Comparison of ENCODE assay signal across 9 cellular contexts in genomic region chr16:4293822-4294457, GRCh38. TPM values are rescaled to one million over a fixed set of nuclear protein-coding genes. Genes with fewer than 3 reads are reported as not detected.
A peak's percentile ranks its signal among the peaks of the same experiment; 100 is the strongest.
DNase-seq lines count a peak whose midpoint lies in the region; ATAC-seq and TF ChIP-seq lines count a peak whose summit lies in the region.
"Had no signal": no experiment of that assay in that cellular context is flagged by ENCODE, and none has a peak within 500 bp of the region (broad histone marks: within the 10 kb centered on the region; RNA-seq: fewer than 3 reads in every experiment).

No MANE protein-coding gene starts in this region.

- no peak overlapping the region for H3K23ac ChIP-seq in trophoblast cell (ENCODE audit: low read length)

- POLR2A ChIA-PET in RWPE1 (lab: Yijun Ruan, JAX; ENCODE audit: low non-redundant PET), result interaction anchor here (0.6 kb wide), 1 partner anchor 184 kb away, joined by 5 read pairs; no protein-coding TSS in a partner anchor

- H3K27ac ChIP-seq in RWPE1 (peak overlapping the region; percentile 99), foreskin keratinocyte (no peak overlapping the region), trophoblast cell (ENCODE audit: low read depth, low read length) (peak overlapping the region; percentile 83)
- H3K27ac ChIP-seq: KMS-11 had no signal

- peaks cover 27% of the 10 kb centered on the region for H3K79me1 ChIP-seq in trophoblast cell (ENCODE audit: low read length)

- H3K4me3 Mint-ChIP-seq in HFFc6, result peak overlapping the region; percentile 66

- peak overlapping the region; percentile 76 for H2BK5ac ChIP-seq in trophoblast cell (ENCODE audit: low read depth, low read length, poor library complexity)

- H3K79me2 ChIP-seq in trophoblast cell (ENCODE audit: control insufficient read depth, insufficient read depth, low read length, poor library complexity), result peaks cover 7% of the 10 kb centered on the region

- peak overlapping the region; percentile 0 for H4K12ac ChIP-seq in trophoblast cell (ENCODE audit: low read depth, low read length)

- H3K4me1 Mint-ChIP-seq in HFFc6 (ENCODE audit: low read depth), result peaks cover 39% of the 10 kb centered on the region

- no peaks in the 10 kb centered on the region for H3K36me3 ChIP-seq in trophoblast cell (ENCODE audit: control insufficient read depth in 1 of 2, insufficient read depth in 2 of 2, low read length in 2 of 2)

- no peak overlapping the region for H3K4me3 ChIP-seq in trophoblast cell (ENCODE audit: low read depth, low read length)

- H3K9me3 Mint-ChIP-seq in HFFc6, result no peaks in the 10 kb centered on the region

- H4K91ac ChIP-seq in trophoblast cell (ENCODE audit: low read depth, low read length), result peak overlapping the region; percentile 83

- H2BK120ac ChIP-seq in trophoblast cell (ENCODE audit: insufficient read depth, low read length, poor library complexity), result peak overlapping the region; percentile 84

- peak overlapping the region; percentile 82 for H3K14ac ChIP-seq in trophoblast cell (ENCODE audit: low read length)

- CTCF ChIA-PET in RWPE1 (lab: Yijun Ruan, JAX), result interaction anchor here (0.6 to 1.5 kb wide), 4 partner anchors 36 to 793 kb away, joined by 3 to 5 read pairs (median 4); no protein-coding TSS in a partner anchor

- peak overlapping the region; percentile 62 for H2AK5ac ChIP-seq in trophoblast cell (ENCODE audit: low read length)

- peak; percentile 71 for DNase-seq in HFFc6
- DNase-seq in RWPE1 (ENCODE audit: low spot score), result no peak
- DNase-seq in foreskin keratinocyte, result peak; percentile 24 to 47
- DNase-seq in trophoblast cell, result no peak
- no peak for DNase-seq in activated effector memory CD4-positive, alpha-beta T cell treated with Interleukin-2 at 50 U/mL for 16 hours
- DNase-seq in GDM1 (lab: John Stamatoyannopoulos, UW), result no peak

- peak overlapping the region; percentile 93 for H2BK12ac ChIP-seq in trophoblast cell (ENCODE audit: low read length)

- H3K18ac ChIP-seq in trophoblast cell (ENCODE audit: low read length), result peak overlapping the region; percentile 75

- peak overlapping the region; percentile 52 for H2AFZ ChIP-seq in trophoblast cell (ENCODE audit: insufficient read depth, low read length, poor library complexity)

- H3K4me1 ChIP-seq in foreskin keratinocyte (peaks cover 36% of the 10 kb centered on the region), trophoblast cell (ENCODE audit: control insufficient read depth in 1 of 2, insufficient read depth in 2 of 2, low read length in 2 of 2) (peaks cover 40 to 48% of the 10 kb centered on the region in 2 experiments)

- ATAC-seq in foreskin keratinocyte (peak; percentile 61), GM18907 (IDR thresholded peaks at IDR 0.05; ENCODE audit: unreplicated experiment) (no peak), GM21515 (IDR thresholded peaks at IDR 0.05; ENCODE audit: unreplicated experiment) (no peak)

- peak overlapping the region; percentile 22 for H3K4ac ChIP-seq in trophoblast cell (ENCODE audit: low read depth, low read length)

- no CpG with 5 or more reads among the region's 20 CpGs for WGBS in trophoblast cell (ENCODE audit: extremely low coverage, insufficient coverage, insufficient read length)

- peak overlapping the region; percentile 57 for H3K4me2 ChIP-seq in trophoblast cell (ENCODE audit: low read length)
- H3K4me2 ChIP-seq: KMS-11 had no signal

- TF ChIP-seq CTCF in HFFc6 (IDR thresholded peaks at IDR 0.05) (no peak; the same call in 1 of the 2 replicates), RWPE1 (conservative IDR thresholded peaks at IDR 0.05; ENCODE audit: low read depth) (no peak), foreskin keratinocyte (conservative IDR thresholded peaks at IDR 0.05) (no peak)

- no peak overlapping the region for H3K9ac ChIP-seq in trophoblast cell (ENCODE audit: low read length)
- H3K9ac ChIP-seq: KMS-11 had no signal

- H3K27me3 ChIP-seq in foreskin keratinocyte (no peaks in the 10 kb centered on the region), trophoblast cell (ENCODE audit: insufficient read depth, low read length) (no peaks in the 10 kb centered on the region)

- H3K9me3 ChIP-seq in trophoblast cell (ENCODE audit: insufficient read depth, low read depth, low read length), result no peaks in the 10 kb centered on the region

- no peaks in the 10 kb centered on the region for H3K36me3 Mint-ChIP-seq in HFFc6 (ENCODE audit: low read depth)

- H3K27ac Mint-ChIP-seq in HFFc6, result peak overlapping the region; percentile 79

- peak overlapping the region; percentile 47 for H4K8ac ChIP-seq in trophoblast cell (ENCODE audit: low read depth, low read length)

- peaks cover 5% of the 10 kb centered on the region for H3K27me3 Mint-ChIP-seq in HFFc6 (ENCODE audit: insufficient read depth)

RNA-seq across cellular contexts. Expression of gene TFAP4, which starts 21.1 kb away (rescaled TPM):
- total RNA-seq in HFFc6 (2021; fragmentation: NEBNext Ultra II Directional; extraction: Animal tissue kit (Norgen Biotek cat#: 25700)), result 10 to 100 TPM in 3 of 6 experiments, 1 to 10 TPM in 3; 8.3 to 11.7 (median 10.1) TPM
- total RNA-seq in foreskin keratinocyte, result 13.7 and 19.7 TPM in 2 replicates
- 11.9 and 15.1 TPM in 2 replicates for polyA plus RNA-seq in foreskin keratinocyte
- polyA plus RNA-seq in trophoblast cell (2013), result 4.5 and 4.6 TPM in 2 replicates

RNA-seq across cellular contexts. Expression of gene GLIS2, which starts 21.9 kb away (rescaled TPM):
- total RNA-seq in HFFc6 (2021; fragmentation: NEBNext Ultra II Directional; extraction: Animal tissue kit (Norgen Biotek cat#: 25700)), result 10 to 100 TPM; 21.9 to 26.0 (median 23.5) TPM
- total RNA-seq in foreskin keratinocyte, result 5.0 and 5.3 TPM in 2 replicates
- polyA plus RNA-seq in foreskin keratinocyte, result 9.5 TPM in 2 replicates
- 22.5 and 23.2 TPM in 2 replicates for polyA plus RNA-seq in trophoblast cell (2013)

RNA-seq across cellular contexts. Expression of gene SRL, which starts 52.1 kb away (rescaled TPM):
- total RNA-seq in HFFc6 (2021; fragmentation: NEBNext Ultra II Directional; extraction: Animal tissue kit (Norgen Biotek cat#: 25700)), result not detected
- not detected in 2 replicates for total RNA-seq in foreskin keratinocyte
- polyA plus RNA-seq in foreskin keratinocyte, result not detected in 2 replicates
- not detected in 2 replicates for polyA plus RNA-seq in trophoblast cell (2013)

RNA-seq across cellular contexts. Expression of gene PAM16, which starts 57.2 kb away (rescaled TPM):
- 10 to 100 TPM; 44.9 to 50.8 (median 46.1) TPM for total RNA-seq in HFFc6 (2021; fragmentation: NEBNext Ultra II Directional; extraction: Animal tissue kit (Norgen Biotek cat#: 25700))
- 42.8 and 49.2 TPM in 2 replicates for total RNA-seq in foreskin keratinocyte
- polyA plus RNA-seq in foreskin keratinocyte, result 73.7 and 76.5 TPM in 2 replicates
- polyA plus RNA-seq in trophoblast cell (2013), result 40.6 and 45.5 TPM in 2 replicates

Comparison
In these comparisons a context has a peak if more than half of its experiments do, and no peak if none do; other contexts are left out.
1. DNase-seq: peak in HFFc6 (single experiment) and foreskin keratinocyte (2 of 2); none in RWPE1 (single experiment), trophoblast cell (0 of 2), activated effector memory CD4-positive, alpha-beta T cell treated with Interleukin-2 at 50 U/mL for 16 hours (single experiment) and GDM1 (single experiment).